ENCODE assay signal across 18 cellular contexts in genomic region chr3:119329551-119329950, GRCh38. TPM values are rescaled to one million over a fixed set of nuclear protein-coding genes. Genes with fewer than 3 reads are reported as not detected.
DNase-seq lines count a peak whose midpoint lies in the region; ATAC-seq lines count a peak whose summit lies in the region.
"Had no signal": no experiment of that assay in that cellular context is flagged by ENCODE, and none has a peak within 500 bp of the region (broad histone marks: within the 10 kb centered on the region; RNA-seq: fewer than 3 reads in every experiment).

No MANE protein-coding gene starts in this region.

- H3K9me3 ChIP-seq in effector memory CD4-positive, alpha-beta T cell (ENCODE audit: control insufficient read depth, low read length), result no peaks in the 10 kb centered on the region
- H3K9me3 ChIP-seq: BLaER1 treated with 17β-estradiol and CSF1 and Interleukin-3, amounts not matched to agents 10 nM and 100 nM; prostate gland; SJCRH30 had no signal

- no peak for ATAC-seq in HG03439 (IDR thresholded peaks at IDR 0.05; ENCODE audit: unreplicated experiment)
- ATAC-seq: left ventricle myocardium superior; naive thymus-derived CD4-positive, alpha-beta T cell had no signal

- peak overlapping the region; percentile 69 for H3K27ac ChIP-seq in caudate nucleus (ENCODE audit: low read depth, low read length)
- no peak overlapping the region for H3K27ac ChIP-seq in effector memory CD4-positive, alpha-beta T cell (ENCODE audit: insufficient read depth, low read length, poor library complexity, severe bottlenecking)
- H3K27ac ChIP-seq: BLaER1 treated with 17β-estradiol and CSF1 and Interleukin-3, amounts not matched to agents 10 nM and 100 nM; prostate gland; SJCRH30 had no signal

- H3K4me1 ChIP-seq in effector memory CD4-positive, alpha-beta T cell (ENCODE audit: control insufficient read depth, insufficient read depth, low read length, poor library complexity, severe bottlenecking), result no peaks in the 10 kb centered on the region
- H3K4me1 ChIP-seq: prostate gland, SJCRH30 had no signal

- H3K27me3 ChIP-seq in effector memory CD4-positive, alpha-beta T cell (replicated peaks; ENCODE audit: control insufficient read depth, insufficient read depth, low read length, poor library complexity, severe bottlenecking), result no peaks in the 10 kb centered on the region
- H3K27me3 ChIP-seq: BLaER1 treated with 17β-estradiol and CSF1 and Interleukin-3, amounts not matched to agents 10 nM and 100 nM; SJCRH30 had no signal

- peak; percentile 90 for DNase-seq in Ammon's horn (ENCODE audit: low spot score)
- peak in 57 of 61 donors; percentile 8 to 90 (median 55) for DNase-seq in caudate nucleus (lab: John Stamatoyannopoulos, UW)
- peak; percentile 54 to 62 for DNase-seq in hippocampal formation (lab: John Stamatoyannopoulos, UW)
- DNase-seq in occipital lobe (lab: John Stamatoyannopoulos, UW), result peak; percentile 43
- no peak for DNase-seq in NCI-H82 treated with DMSO at 0.1 percent for 48 hours (lab: John Stamatoyannopoulos, UW; ENCODE audit: unreplicated experiment)
- DNase-seq in NCI-H2171 treated with DMSO at 0.1 percent for 48 hours (lab: John Stamatoyannopoulos, UW), result no peak
- no peak for DNase-seq in effector memory CD4-positive, alpha-beta T cell
- DNase-seq: activated CD4-positive, CD25-positive, alpha-beta regulatory T cell treated with anti-CD3 and anti-CD28 coated beads, Interleukin-2, amount 50 U/mL, for 72 hours; DMS 273 treated with DMSO at 0.1 percent for 48 hours; foreskin fibroblast; left ventricle myocardium superior; naive thymus-derived CD4-positive, alpha-beta T cell; NCI-H1105 treated with DMSO at 0.1 percent for 48 hours; NCI-H748 treated with DMSO at 0.1 percent for 48 hours; SJCRH30 had no signal

- no peak overlapping the region for H3K4me3 ChIP-seq in effector memory CD4-positive, alpha-beta T cell (ENCODE audit: insufficient read depth, low read depth, low read length, poor library complexity, severe bottlenecking)
- H3K4me3 ChIP-seq: BLaER1 treated with 17β-estradiol and CSF1 and Interleukin-3, amounts not matched to agents 10 nM and 100 nM; prostate gland; SJCRH30 had no signal

- H3K36me3 ChIP-seq in effector memory CD4-positive, alpha-beta T cell (ENCODE audit: control insufficient read depth, insufficient read depth, low read length), result no peaks in the 10 kb centered on the region
- H3K36me3 ChIP-seq: prostate gland had no signal

RNA-seq across cellular contexts. Expression of gene ARHGAP31, which starts 35.4 kb away (rescaled TPM):
- 3.7 TPM for total RNA-seq in occipital lobe

Comparison
In these comparisons a context has a peak if more than half of its experiments do, and no peak if none do; other contexts are left out.
1. DNase-seq: peak in Ammon's horn (single experiment), caudate nucleus (57 of 61), hippocampal formation (2 of 2) and occipital lobe (single experiment); none in NCI-H82 treated with DMSO at 0.1 percent for 48 hours (single experiment), NCI-H2171 treated with DMSO at 0.1 percent for 48 hours (single experiment) and effector memory CD4-positive, alpha-beta T cell (0 of 3).